8 cellular contexts compared by ENCODE assay signal in genomic region chr7:74449809-74450397, GRCh38. TPM values are rescaled to one million over a fixed set of nuclear protein-coding genes. Genes with fewer than 3 reads are reported as not detected.
DNase-seq lines count a peak whose midpoint lies in the region; ATAC-seq and TF ChIP-seq lines count a peak whose summit lies in the region.

No MANE protein-coding gene starts in this region.

- intact Hi-C loops in activated T-helper 2 cell treated with anti-CD3 and anti-CD28 coated beads, Interferon-gamma antibody, Interleukin-2, Interleukin-4, amounts not matched to agents 10 μg/mL and 5 μg/mL and 100 μg/mL, durations not matched to agents 14 hours and 24 hours and 36 hours (cut with micrococcal nuclease), result no loop called here

- H3K36me3 Mint-ChIP-seq in activated T-helper 2 cell treated with anti-CD3 and anti-CD28 coated beads, Interferon-gamma antibody, Interleukin-2, Interleukin-4, amounts not matched to agents 10 μg/mL and 5 μg/mL and 100 μg/mL, durations not matched to agents 14 hours and 24 hours and 36 hours (ENCODE audit: low read depth), result no peaks in the 10 kb centered on the region
- no peaks in the 10 kb centered on the region for H3K36me3 Mint-ChIP-seq in progenitor cell of endocrine pancreas (ENCODE audit: insufficient read depth)

- no peaks in the 10 kb centered on the region for H3K9me3 ChIP-seq in BE2C

- no peak for ATAC-seq in GM21390 (IDR thresholded peaks at IDR 0.05; ENCODE audit: unreplicated experiment)
- ATAC-seq in HG03442 (IDR thresholded peaks at IDR 0.05; ENCODE audit: unreplicated experiment), result no peak

- H3K36me3 ChIP-seq in BE2C, result no peaks in the 10 kb centered on the region

- H3K27me3 ChIP-seq in BE2C, result no peaks in the 10 kb centered on the region

- H3K4me1 Mint-ChIP-seq in activated T-helper 2 cell treated with anti-CD3 and anti-CD28 coated beads, Interferon-gamma antibody, Interleukin-2, Interleukin-4, amounts not matched to agents 10 μg/mL and 5 μg/mL and 100 μg/mL, durations not matched to agents 14 hours and 24 hours and 36 hours (ENCODE audit: low read depth), result peaks cover 10% of the 10 kb centered on the region
- H3K4me1 Mint-ChIP-seq in progenitor cell of endocrine pancreas (ENCODE audit: low read depth), result peaks cover under 1% of the 10 kb centered on the region

- H3K9me3 Mint-ChIP-seq in activated T-helper 2 cell treated with anti-CD3 and anti-CD28 coated beads, Interferon-gamma antibody, Interleukin-2, Interleukin-4, amounts not matched to agents 10 μg/mL and 5 μg/mL and 100 μg/mL, durations not matched to agents 14 hours and 24 hours and 36 hours, result no peaks in the 10 kb centered on the region
- H3K9me3 Mint-ChIP-seq in progenitor cell of endocrine pancreas (ENCODE audit: low read depth), result no peaks in the 10 kb centered on the region

- no peak overlapping the region for H3K27ac Mint-ChIP-seq in activated T-helper 2 cell treated with anti-CD3 and anti-CD28 coated beads, Interferon-gamma antibody, Interleukin-2, Interleukin-4, amounts not matched to agents 10 μg/mL and 5 μg/mL and 100 μg/mL, durations not matched to agents 14 hours and 24 hours and 36 hours
- no peak overlapping the region for H3K27ac Mint-ChIP-seq in progenitor cell of endocrine pancreas

- no peak overlapping the region for H3K4me3 ChIP-seq in BE2C (ENCODE audit: low read depth, low read length)

- H3K4me3 Mint-ChIP-seq in activated T-helper 2 cell treated with anti-CD3 and anti-CD28 coated beads, Interferon-gamma antibody, Interleukin-2, Interleukin-4, amounts not matched to agents 10 μg/mL and 5 μg/mL and 100 μg/mL, durations not matched to agents 14 hours and 24 hours and 36 hours (ENCODE audit: low read depth), result no peak overlapping the region
- H3K4me3 Mint-ChIP-seq in progenitor cell of endocrine pancreas (ENCODE audit: low read depth), result no peak overlapping the region

- peak; percentile 70 for DNase-seq in BE2C
- peak; percentile 18 for DNase-seq in HCEC 1CT
- peak; percentile 87 for DNase-seq in RPMI8226
- peak; percentile 47 for DNase-seq in activated T-helper 2 cell treated with anti-CD3 and anti-CD28 coated beads, Interferon-gamma antibody, Interleukin-2, Interleukin-4, amounts not matched to agents 10 μg/mL and 5 μg/mL and 100 μg/mL, durations not matched to agents 14 hours and 24 hours and 36 hours (ENCODE audit: low spot score)
- peak; percentile 84 for DNase-seq in germinal center (ENCODE audit: low spot score)
- peak; percentile 52 for DNase-seq in progenitor cell of endocrine pancreas (ENCODE audit: low spot score, unreplicated experiment)

- no peaks in the 10 kb centered on the region; the same call in 1 of the 2 replicates for H3K4me1 ChIP-seq in BE2C

- peak; percentile 88 for TF ChIP-seq CTCF in BE2C (IDR thresholded peaks at IDR 0.05; ENCODE audit: low read depth, low read length)
- peak; percentile 77 for TF ChIP-seq CTCF in progenitor cell of endocrine pancreas (IDR thresholded peaks at IDR 0.05; ENCODE audit: unreplicated experiment)

- H3K27me3 Mint-ChIP-seq in activated T-helper 2 cell treated with anti-CD3 and anti-CD28 coated beads, Interferon-gamma antibody, Interleukin-2, Interleukin-4, amounts not matched to agents 10 μg/mL and 5 μg/mL and 100 μg/mL, durations not matched to agents 14 hours and 24 hours and 36 hours (ENCODE audit: low read depth), result peaks cover 5% of the 10 kb centered on the region
- H3K27me3 Mint-ChIP-seq in progenitor cell of endocrine pancreas, result peaks cover 5% of the 10 kb centered on the region

RNA-seq across cellular contexts. Expression of gene GTF2IRD1, which starts 3.8 kb away (rescaled TPM):
- 48.5 TPM for polyA plus RNA-seq in BE2C (2012; ENCODE audit: insufficient read depth, insufficient read length, low read depth)
- total RNA-seq in activated T-helper 2 cell treated with anti-CD3 and anti-CD28 coated beads, Interferon-gamma antibody, Interleukin-2, Interleukin-4, amounts not matched to agents 10 μg/mL and 5 μg/mL and 100 μg/mL, durations not matched to agents 14 hours and 24 hours and 36 hours, result 2.9 and 3.1 TPM in 2 replicates
- total RNA-seq in progenitor cell of endocrine pancreas, result 52.6 and 60.7 TPM in 2 replicates

Comparison
In these comparisons a context has a peak if more than half of its experiments do, and no peak if none do; other contexts are left out.
1. DNase-seq: peak in every context shown above with its lines; median percentile 87 in RPMI8226; 84 in germinal center; 70 in BE2C; 52 in progenitor cell of endocrine pancreas; 47 in activated T-helper 2 cell treated with anti-CD3 and anti-CD28 coated beads, Interferon-gamma antibody, Interleukin-2, Interleukin-4, amounts not matched to agents 10 μg/mL and 5 μg/mL and 100 μg/mL, durations not matched to agents 14 hours and 24 hours and 36 hours; 18 in HCEC 1CT.
2. RNA of gene GTF2IRD1, which starts 3.8 kb away (total RNA-seq): 52.6 to 60.7 TPM in progenitor cell of endocrine pancreas; 2.9 to 3.1 TPM in activated T-helper 2 cell treated with anti-CD3 and anti-CD28 coated beads, Interferon-gamma antibody, Interleukin-2, Interleukin-4, amounts not matched to agents 10 μg/mL and 5 μg/mL and 100 μg/mL, durations not matched to agents 14 hours and 24 hours and 36 hours; every median in the first group is over 10 times any median in the second.